ENCODE assay signal across 13 cellular contexts in the genomic region with DNA sequence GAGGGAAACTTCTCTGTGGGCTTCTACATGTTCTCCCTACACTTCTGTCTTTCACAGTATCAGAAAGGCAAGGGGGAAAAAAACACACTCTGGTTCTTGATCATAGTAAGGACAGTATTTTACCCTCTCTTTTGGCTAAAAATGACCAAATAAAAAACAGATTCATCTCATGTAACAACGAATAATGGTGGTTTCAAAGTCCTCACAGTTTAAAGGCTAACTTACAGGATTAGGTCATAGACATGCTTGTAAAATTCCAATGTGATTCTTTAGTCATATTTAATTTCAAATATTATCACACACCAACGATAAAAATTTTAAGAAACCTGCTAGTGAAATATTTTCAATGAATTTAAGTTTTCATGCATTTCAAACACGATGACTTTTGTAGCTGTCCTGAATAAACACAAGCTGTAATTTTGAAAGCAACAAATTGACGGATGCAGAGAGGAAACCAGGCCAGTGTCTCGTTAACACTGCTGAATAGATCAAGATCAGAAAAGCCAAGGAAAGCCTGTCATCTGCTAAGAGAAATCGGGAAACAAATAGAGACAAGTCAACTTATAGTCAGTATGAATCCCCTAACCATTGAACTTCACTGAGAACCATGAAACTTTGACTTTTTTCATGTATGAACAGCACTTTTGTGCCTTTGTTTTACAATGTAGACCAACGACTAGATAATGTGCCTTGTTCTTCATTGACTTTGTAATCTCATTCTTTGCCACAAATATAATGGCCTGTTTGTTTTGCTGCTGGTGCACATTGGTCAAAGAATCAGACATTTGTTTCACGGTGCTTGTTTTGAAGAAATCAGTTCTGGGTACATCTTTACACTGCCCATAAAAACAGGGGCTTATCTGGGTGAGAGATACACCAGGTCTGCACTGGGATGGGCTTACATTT. TPM values are rescaled to one million over a fixed set of nuclear protein-coding genes. Genes with fewer than 3 reads are reported as not detected.
DNase-seq lines count a peak whose midpoint lies in the region; ATAC-seq, FAIRE-seq and TF ChIP-seq lines count a peak whose summit lies in the region.
"Had no signal": no experiment of that assay in that cellular context is flagged by ENCODE, and none has a peak within 500 bp of the region (broad histone marks: within the 10 kb centered on the region; RNA-seq: fewer than 3 reads in every experiment).

No MANE protein-coding gene starts in this region.

- CTCF ChIA-PET in K562 (lab: Yijun Ruan, JAX; ENCODE audit: low intra/inter-chr PET ratio) (no interaction called here), HepG2 (lab: Yijun Ruan, JAX; ENCODE audit: low intra/inter-chr PET ratio, low total read pairs) (no interaction called here)

- H3K9me1 ChIP-seq in K562 (ENCODE audit: control insufficient read depth, insufficient read depth, low read length) = no peaks in the 10 kb centered on the region

- BruUV-seq in K562 (replicated peaks; lab: Mats Ljungman, UMichigan) (no TSS peak), HepG2 (replicated peaks; lab: Mats Ljungman, UMichigan) (no TSS peak)

- peaks cover 100% of the 10 kb centered on the region for H3K79me2 ChIP-seq in K562 (ENCODE audit: control insufficient read depth, insufficient read depth, low read length)
- peaks cover 100% of the 10 kb centered on the region for H3K79me2 ChIP-seq in HepG2 (ENCODE audit: insufficient read depth, low read length)
- H3K79me2 ChIP-seq in smooth muscle cell (ENCODE audit: low read depth) = peaks cover 90% of the 10 kb centered on the region

- in situ Hi-C loops in K562 (cut with MboI) (no loop called here), HepG2 (cut with HindIII; ENCODE audit: extremely low pct_ligation_motif_present, low pct_unique_long_range_greater_than_20kb) (no loop called here)

- ATAC-seq in K562 = no peak
- peak; percentile 77 for ATAC-seq in HepG2
- no peak for ATAC-seq in HG03442 (IDR thresholded peaks at IDR 0.05; ENCODE audit: unreplicated experiment)
- ATAC-seq in foreskin keratinocyte = no peak
- no peak for ATAC-seq in GM18517 (IDR thresholded peaks at IDR 0.05; ENCODE audit: unreplicated experiment)
- ATAC-seq: GM23338 had no signal

- H3K4me2 ChIP-seq in K562 (ENCODE audit: insufficient read depth, low read length) = no peak overlapping the region; the same call in 1 of the 2 replicates
- H3K4me2 ChIP-seq in HepG2 (ENCODE audit: low read depth, low read length) = peak overlapping the region; percentile 75
- H3K4me2 ChIP-seq in smooth muscle cell = peak overlapping the region; percentile 5
- H3K4me2 ChIP-seq: GM23338 had no signal

- H3K4me3 ChIP-seq in K562 = no peak overlapping the region
- H3K4me3 ChIP-seq in HepG2 (replicated peaks in 1 of 3; ENCODE audit: insufficient read depth in 1 of 3, low read depth in 2 of 3, low read length in 3 of 3) = peak overlapping the region in 2 of 3 experiments; percentile 32 to 45; a peak in 3 of 6 replicates
- no peak overlapping the region for H3K4me3 ChIP-seq in smooth muscle cell
- H3K4me3 ChIP-seq: GM23338, SJCRH30 had no signal

- DNase-seq in GM12891 (ENCODE audit: insufficient read length, low spot score) = no peak
- no peak for DNase-seq in K562 (ENCODE audit: extremely low read depth in 1 of 4, low spot score in 3 of 4)
- DNase-seq in HepG2 (ENCODE audit: low spot score) = peak; percentile 92
- no peak for DNase-seq in smooth muscle cell (lab: John Stamatoyannopoulos, UW; ENCODE audit: unreplicated experiment)
- DNase-seq in foreskin keratinocyte = no peak
- no peak for DNase-seq in cerebellar nuclear complex (lab: John Stamatoyannopoulos, UW)
- DNase-seq: activated CD4-positive, alpha-beta T cell treated with anti-CD3 and anti-CD28 coated beads for 48 hours; effector CD8-positive, alpha-beta T cell; NCI-H446 treated with DMSO at 0.1 percent for 48 hours; SJCRH30 had no signal

- intact Hi-C loops in K562 (cut with micrococcal nuclease) (no loop called here), HepG2 (cut with micrococcal nuclease; ENCODE audit: unreplicated experiment) (loop anchor here (1.0 kb wide), 1 partner anchor 31 kb away; no protein-coding TSS in a partner anchor)

- TF ChIP-seq EP300 in K562 (IDR thresholded peaks at IDR 0.05; ENCODE audit: low read length) (no peak), HepG2 (IDR thresholded peaks at IDR 0.05; ENCODE audit: low read depth in 2 of 2, low read length in 2 of 2) (peak in 1 of 2 experiments; percentile 76; a peak in 2 of 4 replicates), HepG2 (CRISPR knock-in tag; IDR thresholded peaks at IDR 0.05; ENCODE audit: borderline replicate concordance) (peak; percentile 61; the same call in 1 of the 2 replicates)

- TF ChIP-seq CTCF in K562 (IDR thresholded peaks at IDR 0.05 in 2 of 3, conservative IDR thresholded peaks at IDR 0.05 in 1 of 3; ENCODE audit: insufficient read depth in 2 of 3, low read depth in 1 of 3, low read length in 3 of 3) (no peak), HepG2 (CRISPR knock-in tag; IDR thresholded peaks at IDR 0.05) (no peak), smooth muscle cell (IDR thresholded peaks at IDR 0.05; ENCODE audit: borderline replicate concordance, insufficient read depth, poor library complexity, severe bottlenecking) (no peak), foreskin keratinocyte (conservative IDR thresholded peaks at IDR 0.05) (no peak)

- WGBS in K562 (ENCODE audit: insufficient coverage, low coverage, missing lambda C conversion rate) = 5% methylated on average over 8 of the region's 8 CpGs
- 1% methylated on average over 8 of the region's 8 CpGs for WGBS in HepG2 (ENCODE audit: low lambda C conversion rate)
- 40% methylated on average over 8 of the region's 8 CpGs for WGBS in smooth muscle cell (ENCODE audit: low lambda C conversion rate)

- POLR2A ChIA-PET in K562 (lab: Yijun Ruan, JAX) = interaction anchor here (0.7 to 0.9 kb wide), 2 partner anchors 14 to 87 kb away, joined by 3 to 5 read pairs; no protein-coding TSS in a partner anchor
- POLR2A ChIA-PET in HepG2 (lab: Yijun Ruan, JAX) = interaction anchor here (0.8 to 2.9 kb wide), 4 partner anchors 11 to 21 kb away, joined by 3 to 15 read pairs (median 3); a partner anchor contains a TSS

- FAIRE-seq in GM12891 (lab: Jason Lieb, UNC) = peak; percentile 38
- peak; percentile 15 for FAIRE-seq in K562 (lab: Jason Lieb, UNC)
- FAIRE-seq in HepG2 (lab: Jason Lieb, UNC) = peak; percentile 39

- TF ChIP-seq POLR2A in GM12891 (IDR thresholded peaks at IDR 0.05; ENCODE audit: low read depth, low read length) (no peak), K562 (conservative IDR thresholded peaks at IDR 0.05) (no peak), HepG2 (IDR thresholded peaks at IDR 0.05; ENCODE audit: insufficient read depth in 1 of 2, low read depth in 2 of 2, low read length in 2 of 2) (no peak)

- no peaks in the 10 kb centered on the region; the same call in 2 of the 3 replicates for H3K36me3 ChIP-seq in K562 (ENCODE audit: control insufficient read depth, insufficient read depth, low read length)
- peaks cover 0 to 23% of the 10 kb centered on the region in 2 experiments; a peak in 4 of 5 replicates for H3K36me3 ChIP-seq in HepG2 (replicated peaks in 1 of 2; ENCODE audit: control insufficient read depth in 1 of 2, insufficient read depth in 2 of 2, low read length in 2 of 2)
- no peaks in the 10 kb centered on the region for H3K36me3 ChIP-seq in smooth muscle cell (ENCODE audit: low read depth)

- H3K9ac ChIP-seq in K562 (ENCODE audit: insufficient read depth in 1 of 2, low read depth in 2 of 2, low read length in 2 of 2) = 0 out of 4 replicates have a peak overlapping the region, but pooled peaks of 1 of the 2 experiments have one; percentile 16
- peak overlapping the region; percentile 65 for H3K9ac ChIP-seq in HepG2 (ENCODE audit: insufficient read depth, low read depth, low read length)
- H3K9ac ChIP-seq in smooth muscle cell (ENCODE audit: low read depth) = no peak overlapping the region

- peaks cover 26% of the 10 kb centered on the region for H4K20me1 ChIP-seq in K562 (replicated peaks; ENCODE audit: control insufficient read depth, insufficient read depth, low read length)
- H4K20me1 ChIP-seq in HepG2 (ENCODE audit: insufficient read depth, low read length) = peaks cover 83% of the 10 kb centered on the region
- peaks cover 98% of the 10 kb centered on the region for H4K20me1 ChIP-seq in smooth muscle cell (ENCODE audit: low read depth)

- H3F3A ChIP-seq in smooth muscle cell (ENCODE audit: low read depth) = peaks cover 6% of the 10 kb centered on the region

- no peak overlapping the region; the same call in 1 of the 2 replicates for H2AFZ ChIP-seq in K562 (ENCODE audit: low read depth, low read length)
- no peak overlapping the region for H2AFZ ChIP-seq in HepG2 (ENCODE audit: low read length)
- H2AFZ ChIP-seq in smooth muscle cell (ENCODE audit: low read depth) = no peak overlapping the region
- H2AFZ ChIP-seq: GM23338 had no signal

- H3K9me3 ChIP-seq in K562 (replicated peaks; ENCODE audit: control insufficient read depth, insufficient read depth, low read depth, low read length) = no peaks in the 10 kb centered on the region
- no peaks in the 10 kb centered on the region for H3K9me3 ChIP-seq in HepG2 (ENCODE audit: low read length)
- H3K9me3 ChIP-seq in smooth muscle cell (replicated peaks; ENCODE audit: low read depth) = no peaks in the 10 kb centered on the region
- H3K9me3 ChIP-seq: SJCRH30 had no signal

- peak overlapping the region; percentile 6; the same call in 1 of the 3 replicates for H3K27ac ChIP-seq in K562 (ENCODE audit: extremely low read depth, low read depth, low read length)
- H3K27ac ChIP-seq in HepG2 (ENCODE audit: extremely low read length, insufficient read depth, low read length) = peak overlapping the region; percentile 79
- H3K27ac ChIP-seq in smooth muscle cell (ENCODE audit: low read depth) = peak overlapping the region; percentile 13
- no peak overlapping the region for H3K27ac ChIP-seq in foreskin keratinocyte
- H3K27ac ChIP-seq: SJCRH30 had no signal

- TF ChIP-seq RAD21 in K562 (CRISPR knock-in tag; conservative IDR thresholded peaks at IDR 0.05 in 1 of 2, IDR thresholded peaks at IDR 0.05 in 1 of 2) (no peak), HepG2 (CRISPR knock-in tag; IDR thresholded peaks at IDR 0.05) (no peak)

- H3K4me1 ChIP-seq in K562 (replicated peaks in 1 of 2; ENCODE audit: control insufficient read depth in 2 of 2, insufficient read depth in 2 of 2, low read length in 2 of 2) (peaks cover 0 to 26% of the 10 kb centered on the region in 2 experiments; a peak in 3 of 5 replicates), HepG2 (ENCODE audit: insufficient read depth, low read length) (peaks cover 97% of the 10 kb centered on the region), smooth muscle cell (ENCODE audit: low read depth) (peaks cover 3% of the 10 kb centered on the region), foreskin keratinocyte (peaks cover 5% of the 10 kb centered on the region)

- H3K27me3 ChIP-seq in K562 (ENCODE audit: control insufficient read depth in 2 of 2, insufficient read depth in 2 of 2, low read length in 2 of 2) (no peaks in the 10 kb centered on the region), HepG2 (ENCODE audit: control insufficient read depth in 1 of 2, insufficient read depth in 2 of 2, low read length in 2 of 2) (no peaks in the 10 kb centered on the region), smooth muscle cell (ENCODE audit: low read depth) (no peaks in the 10 kb centered on the region), foreskin keratinocyte (no peaks in the 10 kb centered on the region)
- H3K27me3 ChIP-seq: SJCRH30 had no signal

RNA-seq across cellular contexts. Expression of a gene that starts 22.0 kb away (rescaled TPM):
- polyA plus RNA-seq in GM12891 (2012; ENCODE audit: low read depth, missing spikeins) = 1.7 TPM
- 15.8 and 50.2 TPM in 2 replicates for total RNA-seq in K562 (2011; cell fraction: chromatin; rRNA removed; ENCODE audit: low replicate concordance)
- total RNA-seq in K562 (2011; cell fraction: nucleolus; rRNA removed) = 6.8 and 9.1 TPM in 2 replicates
- total RNA-seq in K562 (2011; cell fraction: nucleoplasm; rRNA removed) = 14.8 and 18.3 TPM in 2 replicates
- total RNA-seq in K562 (2014; rRNA removed) = 13.8 and 14.1 TPM in 2 replicates
- 22.8 and 26.7 TPM in 2 replicates for total RNA-seq in K562 (2014; rRNA removed; fragmentation: Illumina TruSeq; extraction: Trizol)
- 6.3 and 7.5 TPM in 2 replicates for total RNA-seq in K562 (2015; rRNA removed; fragmentation: Illumina TruSeq; extraction: Trizol)
- total RNA-seq in K562 (2021) = 22.0 and 24.8 TPM in 2 replicates
- polyA plus RNA-seq in K562 (2011; rRNA removed) = 14.7 and 16.8 TPM in 2 replicates
- polyA plus RNA-seq in K562 (2011; cell fraction: cytosol; rRNA removed) = 8.7 and 16.4 TPM in 2 replicates
- polyA plus RNA-seq in K562 (2011; cell fraction: nucleus; rRNA removed) = 14.1 and 16.0 TPM in 2 replicates
- 7.2 and 20.6 TPM in 2 replicates for polyA plus RNA-seq in K562 (2012)
- 18.2 and 19.6 TPM in 2 replicates for polyA plus RNA-seq in K562 (2014; fragmentation: Illumina TruSeq; extraction: Trizol)
- 10 to 100 TPM in 1 of 2 experiments, 1 to 10 TPM in 1; 7.0 to 10.5 TPM for polyA plus RNA-seq in K562 (2014; fragmentation: Nextera tagmentation; extraction: Ambion mirVana)
- polyA plus RNA-seq in K562 (2014; rRNA removed) = 9.1 and 11.7 TPM in 2 replicates
- polyA minus RNA-seq in K562 (2011; rRNA and poly(A)+ RNA removed) = 63.7 and 74.2 TPM in 2 replicates
- 18.5 and 23.4 TPM in 2 replicates for polyA minus RNA-seq in K562 (2011; cell fraction: cytosol; rRNA and poly(A)+ RNA removed)
- 16.4 and 39.1 TPM in 2 replicates for polyA minus RNA-seq in K562 (2011; cell fraction: nucleus; rRNA and poly(A)+ RNA removed)
- total RNA-seq in HepG2 (2016; rRNA removed; fragmentation: Illumina TruSeq; extraction: Trizol) = 30.8 and 48.1 TPM in 2 replicates
- 4.0 and 5.0 TPM in 2 replicates for total RNA-seq in HepG2 (2016; cell fraction: cytosol; rRNA removed; fragmentation: Illumina TruSeq; extraction: Trizol; ENCODE audit: low read depth)
- total RNA-seq in HepG2 (2016; cell fraction: insoluble cytoplasmic fraction; rRNA removed; fragmentation: Illumina TruSeq; extraction: Trizol) = 27.9 and 48.3 TPM in 2 replicates
- total RNA-seq in HepG2 (2016; cell fraction: membrane; rRNA removed; fragmentation: Illumina TruSeq; extraction: Trizol) = 15.6 and 16.3 TPM in 2 replicates
- total RNA-seq in HepG2 (2016; cell fraction: nucleus; rRNA removed; fragmentation: Illumina TruSeq; extraction: Trizol) = 50.3 and 53.0 TPM in 2 replicates
- 59.0 and 62.9 TPM in 2 replicates for polyA plus RNA-seq in HepG2 (2011; rRNA removed)
- polyA plus RNA-seq in HepG2 (2011; cell fraction: cytosol; rRNA removed) = 44.6 and 63.1 TPM in 2 replicates
- polyA plus RNA-seq in HepG2 (2011; cell fraction: nucleus; rRNA removed) = 78.5 and 95.6 TPM in 2 replicates
- 49.8 and 59.5 TPM in 2 replicates for polyA plus RNA-seq in HepG2 (2012)
- 0.49 and 0.73 TPM in 2 replicates for polyA plus RNA-seq in HepG2 (2016; cell fraction: cytosol; fragmentation: Illumina TruSeq; extraction: Trizol; ENCODE audit: low read depth)
- polyA plus RNA-seq in HepG2 (2016; cell fraction: insoluble cytoplasmic fraction; fragmentation: Illumina TruSeq; extraction: Trizol; ENCODE audit: low read depth) = 27.4 and 31.9 TPM in 2 replicates
- polyA plus RNA-seq in HepG2 (2016; cell fraction: membrane; fragmentation: Illumina TruSeq; extraction: Trizol; ENCODE audit: low read depth) = 4.4 and 4.9 TPM in 2 replicates
- polyA plus RNA-seq in HepG2 (2016; cell fraction: nucleus; fragmentation: Illumina TruSeq; extraction: Trizol; ENCODE audit: insufficient read depth, low read depth) = 32.1 and 37.5 TPM in 2 replicates
- polyA minus RNA-seq in HepG2 (2011; rRNA and poly(A)+ RNA removed; ENCODE audit: low replicate concordance) = 48.4 and 211 TPM in 2 replicates
- 125 and 134 TPM in 2 replicates for polyA minus RNA-seq in HepG2 (2011; cell fraction: cytosol; rRNA and poly(A)+ RNA removed)
- polyA minus RNA-seq in HepG2 (2011; cell fraction: nucleus; rRNA and poly(A)+ RNA removed) = 274 and 278 TPM in 2 replicates
- total RNA-seq in smooth muscle cell = 120 and 147 TPM in 2 replicates
- 33.7 and 34.9 TPM in 2 replicates for polyA plus RNA-seq in smooth muscle cell
- 27.3 and 33.1 TPM in 2 replicates for total RNA-seq in foreskin keratinocyte
- polyA plus RNA-seq in foreskin keratinocyte = 5.0 and 5.2 TPM in 2 replicates

Comparison
In these comparisons a context has a peak if more than half of its experiments do, and no peak if none do; other contexts are left out.
1. H3K4me3 ChIP-seq: peak in HepG2 (2 of 3); none in K562 (single experiment) and smooth muscle cell (single experiment).